In the genomic region with DNA sequence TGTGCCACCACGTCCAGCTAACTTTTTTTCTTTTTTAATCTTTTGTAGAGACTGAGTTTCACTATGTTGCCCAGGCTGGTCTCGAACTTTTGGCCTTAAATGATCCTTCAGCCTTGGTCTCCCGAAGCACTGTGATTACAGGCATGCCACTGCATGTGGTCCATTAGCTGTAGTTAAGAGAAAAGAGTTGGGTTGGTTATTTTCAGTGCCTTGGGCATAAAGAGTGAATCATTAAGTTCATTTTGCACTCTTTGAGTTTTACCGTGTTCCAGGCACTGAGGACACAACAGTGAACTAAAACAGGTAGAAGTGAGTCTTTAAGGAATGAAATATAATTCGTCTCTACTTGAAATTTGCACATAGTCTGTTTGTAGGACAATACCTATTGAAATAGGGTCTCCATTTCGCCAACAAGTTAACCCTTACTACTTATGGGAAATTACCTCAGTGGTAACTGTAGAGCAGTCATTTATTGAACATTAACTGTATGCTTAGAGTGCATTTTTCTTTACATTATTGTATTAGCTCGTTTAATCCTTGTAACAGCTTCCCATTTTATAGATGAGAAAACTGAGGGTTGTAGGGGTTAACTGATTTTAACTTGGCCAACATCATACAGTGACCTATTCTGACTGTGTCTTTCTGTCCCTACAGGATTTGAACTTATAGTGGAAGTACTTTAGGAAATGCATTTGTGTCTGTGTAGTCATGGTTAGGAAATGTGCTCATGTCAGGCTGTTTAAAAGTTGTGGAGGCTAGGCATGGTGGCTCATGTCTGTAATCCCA, we compare ENCODE assay signal across 12 cellular contexts. TPM values are rescaled to one million over a fixed set of nuclear protein-coding genes. Genes with fewer than 3 reads are reported as not detected.
DNase-seq lines count a peak whose midpoint lies in the region; ATAC-seq, FAIRE-seq and TF ChIP-seq lines count a peak whose summit lies in the region.
"Had no signal": no experiment of that assay in that cellular context is flagged by ENCODE, and none has a peak within 500 bp of the region (broad histone marks: within the 10 kb centered on the region; RNA-seq: fewer than 3 reads in every experiment).

No MANE protein-coding gene starts in this region.

- POLR2A ChIA-PET in activated B cell treated with CpG ODN at 0.5 μM for 24 hours (lab: Charles Lee) = interaction anchor here (0.6 to 4.7 kb wide), 10 partner anchors 8 to 106 kb away, joined by 3 to 47 read pairs (median 16); partner anchors contain the start of gene ULK4
- POLR2A ChIA-PET in activated CD8-positive, alpha-beta T cell treated with anti-CD3 and anti-CD28 coated beads, Interleukin-2, amount 10 ng/mL, durations not matched to agents 7 days and 5 days (lab: Charles Lee) = no interaction called here

- H3K27me3 Mint-ChIP-seq in activated B cell treated with CpG ODN at 0.5 μM for 24 hours = no peaks in the 10 kb centered on the region
- H3K27me3 Mint-ChIP-seq in activated CD8-positive, alpha-beta T cell treated with anti-CD3 and anti-CD28 coated beads, Interleukin-2, amount 10 ng/mL, durations not matched to agents 7 days and 5 days (ENCODE audit: low read depth) = no peaks in the 10 kb centered on the region
- H3K27me3 Mint-ChIP-seq: naive thymus-derived CD8-positive, alpha-beta T cell had no signal

- 87% methylated on average over 7 of the region's 7 CpGs for WGBS in smooth muscle cell (ENCODE audit: low lambda C conversion rate)

- H3K4me3 ChIP-seq in DOHH2 (ENCODE audit: low read length) = peak overlapping the region; percentile 57
- no peak overlapping the region for H3K4me3 ChIP-seq in smooth muscle cell
- no peak overlapping the region for H3K4me3 ChIP-seq in kidney (ENCODE audit: low read length in 2 of 2)

- H3K27ac ChIP-seq in DOHH2 (ENCODE audit: low read depth, low read length) (peak overlapping the region; percentile 88), smooth muscle cell (ENCODE audit: low read depth) (peak overlapping the region; percentile 99), kidney (ENCODE audit: low read depth in 2 of 2, low read length in 2 of 2) (no peak overlapping the region)

- peaks cover 90% of the 10 kb centered on the region for H3K4me1 Mint-ChIP-seq in activated B cell treated with CpG ODN at 0.5 μM for 24 hours
- H3K4me1 Mint-ChIP-seq in activated CD8-positive, alpha-beta T cell treated with anti-CD3 and anti-CD28 coated beads, Interleukin-2, amount 10 ng/mL, durations not matched to agents 7 days and 5 days (ENCODE audit: low read depth) = peaks cover 14% of the 10 kb centered on the region

- H2AFZ ChIP-seq in smooth muscle cell (ENCODE audit: low read depth) = no peak overlapping the region

- H3K9me3 ChIP-seq in DOHH2 (ENCODE audit: control insufficient read depth, insufficient read depth, low read length) = no peaks in the 10 kb centered on the region
- H3K9me3 ChIP-seq in smooth muscle cell (replicated peaks; ENCODE audit: low read depth) = no peaks in the 10 kb centered on the region
- no peaks in the 10 kb centered on the region for H3K9me3 ChIP-seq in kidney (ENCODE audit: control insufficient read depth in 1 of 2, low read length in 2 of 2)
- H3K9me3 ChIP-seq: BE2C had no signal

- H3K27ac Mint-ChIP-seq in activated B cell treated with CpG ODN at 0.5 μM for 24 hours = peak overlapping the region; percentile 94
- no peak overlapping the region for H3K27ac Mint-ChIP-seq in activated CD8-positive, alpha-beta T cell treated with anti-CD3 and anti-CD28 coated beads, Interleukin-2, amount 10 ng/mL, durations not matched to agents 7 days and 5 days
- H3K27ac Mint-ChIP-seq: activated T-cell treated with anti-CD3 and anti-CD28 coated beads, Interleukin-2, amount 50 U/mL, for 72 hours had no signal

- CTCF ChIA-PET in activated B cell treated with CpG ODN at 0.5 μM for 24 hours (lab: Charles Lee) = interaction anchor here (1.3 to 3.2 kb wide), 2 partner anchors 31 to 56 kb away, joined by 4 to 17 read pairs; no protein-coding TSS in a partner anchor
- CTCF ChIA-PET in activated CD8-positive, alpha-beta T cell treated with anti-CD3 and anti-CD28 coated beads, Interleukin-2, amount 10 ng/mL, durations not matched to agents 7 days and 5 days (lab: Charles Lee) = interaction anchor here (1.3 kb wide), 1 partner anchor 31 kb away, joined by 6 read pairs; no protein-coding TSS in a partner anchor

- H3K9ac ChIP-seq in smooth muscle cell (ENCODE audit: low read depth) (peak overlapping the region; percentile 94), kidney (ENCODE audit: low read length in 2 of 2) (no peak overlapping the region)

- peaks cover 99% of the 10 kb centered on the region for H3K79me2 ChIP-seq in DOHH2 (ENCODE audit: control insufficient read depth, low read length)
- peaks cover 44% of the 10 kb centered on the region for H3K79me2 ChIP-seq in smooth muscle cell (ENCODE audit: low read depth)

- peak overlapping the region; percentile 82 for H3K4me2 ChIP-seq in DOHH2 (ENCODE audit: low read length)
- H3K4me2 ChIP-seq in smooth muscle cell = no peak overlapping the region

- no peak for DNase-seq in activated B cell treated with CpG ODN at 0.5 μM for 24 hours
- DNase-seq in smooth muscle cell (lab: John Stamatoyannopoulos, UW; ENCODE audit: unreplicated experiment) = no peak
- DNase-seq in activated CD8-positive, alpha-beta T cell treated with anti-CD3 and anti-CD28 coated beads, Interleukin-2, amount 10 ng/mL, durations not matched to agents 7 days and 5 days = no peak
- DNase-seq in kidney = no peak
- DNase-seq: activated T-cell treated with anti-CD3 and anti-CD28 coated beads, Interleukin-2, amount 50 U/mL, for 72 hours; BE2C; naive thymus-derived CD8-positive, alpha-beta T cell; NCI-H2081 treated with DMSO at 0.1 percent for 48 hours had no signal

- peak; percentile 17 for FAIRE-seq in islet of Langerhans (lab: Jason Lieb, UNC)
- no peak for FAIRE-seq in kidney (lab: Jason Lieb, UNC)

- H3K27me3 ChIP-seq in DOHH2 (ENCODE audit: control insufficient read depth, low read length) (no peaks in the 10 kb centered on the region), smooth muscle cell (ENCODE audit: low read depth) (no peaks in the 10 kb centered on the region)
- H3K27me3 ChIP-seq: BE2C had no signal

- H3F3A ChIP-seq in DOHH2 (ENCODE audit: control insufficient read depth, insufficient read depth) = peaks cover 29% of the 10 kb centered on the region
- peaks cover 43% of the 10 kb centered on the region for H3F3A ChIP-seq in smooth muscle cell (ENCODE audit: low read depth)

- no peak for TF ChIP-seq CTCF in DOHH2 (IDR thresholded peaks at IDR 0.05; ENCODE audit: low read depth, low read length, poor library complexity, severe bottlenecking)
- TF ChIP-seq CTCF in activated B cell treated with CpG ODN at 0.5 μM for 24 hours (IDR thresholded peaks at IDR 0.05) = no peak
- TF ChIP-seq CTCF in smooth muscle cell (IDR thresholded peaks at IDR 0.05; ENCODE audit: borderline replicate concordance, insufficient read depth, poor library complexity, severe bottlenecking) = no peak
- no peak for TF ChIP-seq CTCF in kidney (IDR thresholded peaks at IDR 0.05; ENCODE audit: borderline replicate concordance, extremely low read depth, insufficient read depth)

- H3K36me3 Mint-ChIP-seq in activated B cell treated with CpG ODN at 0.5 μM for 24 hours (ENCODE audit: low read depth) = no peaks in the 10 kb centered on the region
- no peaks in the 10 kb centered on the region for H3K36me3 Mint-ChIP-seq in activated CD8-positive, alpha-beta T cell treated with anti-CD3 and anti-CD28 coated beads, Interleukin-2, amount 10 ng/mL, durations not matched to agents 7 days and 5 days (ENCODE audit: low read depth)

- H4K20me1 ChIP-seq in DOHH2 (ENCODE audit: control insufficient read depth, insufficient read depth, low read depth, low read length) (no peaks in the 10 kb centered on the region), smooth muscle cell (ENCODE audit: low read depth) (no peaks in the 10 kb centered on the region)

- ATAC-seq in activated B cell treated with CpG ODN at 0.5 μM for 24 hours (ENCODE audit: low read depth) (no peak), GM21367 (IDR thresholded peaks at IDR 0.05; ENCODE audit: unreplicated experiment) (no peak), GM18498 (IDR thresholded peaks at IDR 0.05; ENCODE audit: unreplicated experiment) (no peak)
- ATAC-seq in activated CD8-positive, alpha-beta T cell treated with anti-CD3 and anti-CD28 coated beads, Interleukin-2, amount 10 ng/mL, durations not matched to agents 7 days and 5 days = no peak
- ATAC-seq: activated T-cell treated with anti-CD3 and anti-CD28 coated beads, Interleukin-2, amount 50 U/mL, for 72 hours had no signal

- H3K36me3 ChIP-seq in DOHH2 (ENCODE audit: control insufficient read depth, low read length) (peaks cover 13% of the 10 kb centered on the region), smooth muscle cell (ENCODE audit: low read depth) (no peaks in the 10 kb centered on the region), kidney (ENCODE audit: control insufficient read depth in 1 of 2, insufficient read depth in 2 of 2, low read length in 2 of 2) (no peaks in the 10 kb centered on the region)
- H3K36me3 ChIP-seq: BE2C had no signal

- no peaks in the 10 kb centered on the region for H3K9me2 ChIP-seq in DOHH2 (replicated peaks; ENCODE audit: control insufficient read depth, low read length)

- no peaks in the 10 kb centered on the region for H3K9me3 Mint-ChIP-seq in activated B cell treated with CpG ODN at 0.5 μM for 24 hours
- H3K9me3 Mint-ChIP-seq in activated CD8-positive, alpha-beta T cell treated with anti-CD3 and anti-CD28 coated beads, Interleukin-2, amount 10 ng/mL, durations not matched to agents 7 days and 5 days (ENCODE audit: insufficient read depth) = no peaks in the 10 kb centered on the region
- H3K9me3 Mint-ChIP-seq: activated T-cell treated with anti-CD3 and anti-CD28 coated beads, Interleukin-2, amount 50 U/mL, for 72 hours; naive thymus-derived CD8-positive, alpha-beta T cell had no signal

- peak overlapping the region; percentile 73 for H3K4me3 Mint-ChIP-seq in activated B cell treated with CpG ODN at 0.5 μM for 24 hours
- H3K4me3 Mint-ChIP-seq in activated CD8-positive, alpha-beta T cell treated with anti-CD3 and anti-CD28 coated beads, Interleukin-2, amount 10 ng/mL, durations not matched to agents 7 days and 5 days = no peak overlapping the region
- H3K4me3 Mint-ChIP-seq: activated T-cell treated with anti-CD3 and anti-CD28 coated beads, Interleukin-2, amount 50 U/mL, for 72 hours had no signal

- H3K4me1 ChIP-seq in DOHH2 (ENCODE audit: control insufficient read depth, low read length) (peaks cover 98% of the 10 kb centered on the region), smooth muscle cell (ENCODE audit: low read depth) (peaks cover 26% of the 10 kb centered on the region), kidney (ENCODE audit: control insufficient read depth in 1 of 2, insufficient read depth in 1 of 2, low read depth in 1 of 2, low read length in 2 of 2) (peaks cover 27 to 36% of the 10 kb centered on the region in 2 donors)
- H3K4me1 ChIP-seq: BE2C had no signal

- intact Hi-C loops in activated B cell treated with CpG ODN at 0.5 μM for 24 hours (cut with micrococcal nuclease) (no loop called here), kidney (cut with DNase I) (no loop called here)

RNA-seq across cellular contexts. Expression of gene TRAK1, which starts 22.7 kb away (rescaled TPM):
- total RNA-seq in activated B cell treated with CpG ODN at 0.5 μM for 24 hours (54.5 and 58.4 TPM in 2 replicates), smooth muscle cell (13.7 and 16.3 TPM in 2 replicates), kidney (41.0 TPM)
- polyA plus RNA-seq in smooth muscle cell (8.7 and 13.9 TPM in 2 replicates), kidney (ENCODE audit: insufficient read depth, low read depth, low replicate concordance) (16.2 TPM)
- 10 to 100 TPM; 28.6 to 28.7 TPM for total RNA-seq in activated CD8-positive, alpha-beta T cell treated with anti-CD3 and anti-CD28 coated beads, Interleukin-2, amount 10 ng/mL, durations not matched to agents 7 days and 5 days

Comparison
In these comparisons a context has a peak if more than half of its experiments do, and no peak if none do; other contexts are left out.
1. H3K27ac ChIP-seq: peak in DOHH2 (single experiment) and smooth muscle cell (single experiment); none in kidney (0 of 2).